ENCODE assay signal across 17 cellular contexts in genomic region chr7:116770941-116771340, GRCh38.
"Had no signal": no experiment of that assay in that cellular context is flagged by ENCODE, and none has a peak within 500 bp of the region (broad histone marks: within the 10 kb centered on the region; RNA-seq: fewer than 3 reads in every experiment).

No MANE protein-coding gene starts in this region.

- DNase-seq: activated CD4-positive, alpha-beta T cell treated with anti-CD3 and anti-CD28 coated beads, Interleukin-2, amount 10 ng/mL, durations not matched to agents 24 days and 14 days; activated CD8-positive, alpha-beta T cell treated with anti-CD3 and anti-CD28 coated beads for 36 hours; activated naive CD4-positive, alpha-beta T cell treated with Interleukin-2 at 50 U/mL for 16 hours; activated naive CD8-positive, alpha-beta T cell treated with anti-CD3 and anti-CD28 coated beads, Interleukin-2, amount 10 ng/mL, durations not matched to agents 7 days and 5 days; activated T-cell treated with anti-CD3 and anti-CD28 coated beads, Interleukin-2, amount 50 U/mL, for 1 hour; central memory CD4-positive, alpha-beta T cell; effector CD4-positive, alpha-beta T cell; heart left ventricle; stimulated activated CD4-positive, alpha-beta T cell treated with anti-CD3 and anti-CD28 coated beads, Interleukin-12 subunit alpha, Interleukin-12 subunit beta, amount 100 ng/mL, for 4 hours; stimulated activated CD4-positive, alpha-beta T cell treated with anti-CD3 and anti-CD28 coated beads, Interleukin-1b, Interleukin-23, amount 100 ng/mL, for 48 hours; stimulated activated CD8-positive, alpha-beta memory T cell treated with anti-CD3 and anti-CD28 coated beads, Interleukin-4, amount 100 ng/mL, for 48 hours; stimulated activated naive CD4-positive, alpha-beta T cell had no signal

- H3K27ac ChIP-seq: esophagus muscularis mucosa, gastroesophageal sphincter, neutrophil, parathyroid adenoma had no signal

- H3K27me3 ChIP-seq: esophagus muscularis mucosa, gastroesophageal sphincter, heart left ventricle, neutrophil had no signal

- FAIRE-seq: colon had no signal

- H3K9ac ChIP-seq: parathyroid adenoma had no signal

- H3K36me3 ChIP-seq: esophagus muscularis mucosa, gastroesophageal sphincter, heart left ventricle, neutrophil had no signal

- H2AFZ ChIP-seq: parathyroid adenoma had no signal

- H3K4me3 ChIP-seq: esophagus muscularis mucosa, gastroesophageal sphincter, heart left ventricle had no signal

- H3K9me3 ChIP-seq: esophagus muscularis mucosa, gastroesophageal sphincter, heart left ventricle, neutrophil had no signal

- H3K4me1 ChIP-seq: parathyroid adenoma had no signal
